2 cellular contexts compared by ENCODE assay signal in genomic region chr17:50113624-50114320, GRCh38.
TF ChIP-seq lines count a peak whose summit lies in the region.

No MANE protein-coding gene starts in this region.

TF ChIP-seq in Ishikawa, 13 proteins besides CTCF, POLR2A, EP300 and RAD21:
- TF ChIP-seq NFIC (IDR thresholded peaks at IDR 0.05): 0 out of 2 replicates have a peak, but pooled peaks have one; percentile 21
- TF ChIP-seq TEAD4 (IDR thresholded peaks at IDR 0.05): no peak
- TF ChIP-seq YY1 (IDR thresholded peaks at IDR 0.05; ENCODE audit: low read depth): no peak
- no peak for TF ChIP-seq CREB1 (IDR thresholded peaks at IDR 0.05; ENCODE audit: low read depth)
- no peak for TF ChIP-seq REST (IDR thresholded peaks at IDR 0.05; ENCODE audit: low read depth)
- TF ChIP-seq EGR1 (IDR thresholded peaks at IDR 0.05): no peak
- TF ChIP-seq USF1 (IDR thresholded peaks at IDR 0.05): no peak

TF ChIP-seq in K562, 482 proteins besides CTCF, POLR2A, EP300 and RAD21:
- TF ChIP-seq NR2C1 (IDR thresholded peaks at IDR 0.05) (peak; percentile 84), NR2C1 (tag; IDR thresholded peaks at IDR 0.05) (peak; percentile 91), ZHX1 (conservative IDR thresholded peaks at IDR 0.05; ENCODE audit: low read length) (no peak), ZFX (CRISPR knock-in tag; IDR thresholded peaks at IDR 0.05) (no peak), TARDBP (IDR thresholded peaks at IDR 0.05) (no peak), CEBPG (CRISPR knock-in tag; IDR thresholded peaks at IDR 0.05) (no peak), CEBPG (tag; conservative IDR thresholded peaks at IDR 0.05 in 1 of 2, IDR thresholded peaks at IDR 0.05 in 1 of 2) (no peak), ZBTB7A (IDR thresholded peaks at IDR 0.05; ENCODE audit: borderline replicate concordance, control insufficient read depth, low read depth, low read length) (no peak), NONO (IDR thresholded peaks at IDR 0.05; ENCODE audit: low read depth in 2 of 2, low read length in 1 of 2) (no peak), NFIC (IDR thresholded peaks at IDR 0.05) (peak; percentile 81), ARNT (IDR thresholded peaks at IDR 0.05) (no peak), ZNF609 (CRISPR knock-in tag; IDR thresholded peaks at IDR 0.05; ENCODE audit: borderline replicate concordance) (0 out of 2 replicates have a peak, but pooled peaks have one; percentile 37), NR2C2 (CRISPR knock-in tag; IDR thresholded peaks at IDR 0.05) (peak; percentile 84), NR2C2 (tag; IDR thresholded peaks at IDR 0.05) (peak; percentile 85), PHF20 (IDR thresholded peaks at IDR 0.05; ENCODE audit: partially characterized antibody) (no peak), SMAD1 (IDR thresholded peaks at IDR 0.05; ENCODE audit: low read depth, low read length, partially characterized antibody) (no peak), MCM3 (IDR thresholded peaks at IDR 0.05) (no peak), CBFA2T3 (IDR thresholded peaks at IDR 0.05) (no peak), AFF4 (CRISPR knock-in tag; IDR thresholded peaks at IDR 0.05) (no peak), SIRT6 (IDR thresholded peaks at IDR 0.05; ENCODE audit: low read depth, low read length) (no peak), RBM17 (IDR thresholded peaks at IDR 0.05; ENCODE audit: borderline replicate concordance, low read depth, low read length) (no peak), ZNF589 (CRISPR knock-in tag; IDR thresholded peaks at IDR 0.05; ENCODE audit: low read depth) (no peak), ESRRA (IDR thresholded peaks at IDR 0.05; ENCODE audit: borderline replicate concordance, low read depth) (peak; percentile 87), ZNF518B (CRISPR knock-in tag; IDR thresholded peaks at IDR 0.05) (no peak), WHSC1 (IDR thresholded peaks at IDR 0.05; ENCODE audit: low read length) (no peak), ZNF785 (CRISPR knock-in tag; IDR thresholded peaks at IDR 0.05) (no peak)
